In genomic region chr14:67674480-67675218, GRCh38 we compare ENCODE assay signal across 8 cellular contexts. TPM values are rescaled to one million over a fixed set of nuclear protein-coding genes. Genes with fewer than 3 reads are reported as not detected.
DNase-seq lines count a peak whose midpoint lies in the region; ATAC-seq and TF ChIP-seq lines count a peak whose summit lies in the region.

TSS of gene VTI1B (minus strand) at chr14:67674632. CDS start at chr14:67674489, 143 bp downstream.

- H3K27me3 ChIP-seq in PC-9 (ENCODE audit: insufficient read depth, low read depth) (no peaks in the 10 kb centered on the region), esophagus (ENCODE audit: control insufficient read depth in 1 of 2, insufficient read depth in 2 of 2, low read length in 2 of 2) (no peaks in the 10 kb centered on the region), muscle layer of colon (ENCODE audit: control insufficient read depth in 1 of 2, insufficient read depth in 2 of 2, low read length in 2 of 2) (no peaks in the 10 kb centered on the region)

- peak within 1 kb of the TSS; percentile 86 for H3K4me3 Mint-ChIP-seq in activated T-cell treated with anti-CD3 and anti-CD28 coated beads, Interleukin-2, amount 50 U/mL, for 24 hours

- intact Hi-C loops in PC-9 (cut with micrococcal nuclease; ENCODE audit: unreplicated experiment) = loop anchor here (1.0 kb wide), 1 partner anchor 21 kb away; the partner anchor contains the start of gene RDH11

- peaks cover 40% of the 10 kb centered on the region for H4K20me1 ChIP-seq in PC-9 (ENCODE audit: insufficient read depth)

- H3K27ac Mint-ChIP-seq in activated T-cell treated with anti-CD3 and anti-CD28 coated beads, Interleukin-2, amount 50 U/mL, for 24 hours = peak within 1 kb of the TSS; percentile 94

- no TSS peak for BruUV-seq in PC-9 (replicated peaks; lab: Mats Ljungman, UMichigan)

- ATAC-seq in GM21619 (IDR thresholded peaks at IDR 0.05; ENCODE audit: unreplicated experiment) = peak; percentile 83

- TF ChIP-seq RAD21 in Ishikawa (IDR thresholded peaks at IDR 0.05; ENCODE audit: low read depth) = no peak

- CTCF ChIA-PET in PC-9 (lab: Charles Lee) = interaction anchor here (0.6 to 2.0 kb wide), 2 partner anchors 29 to 56 kb away, joined by 3 to 5 read pairs; no protein-coding TSS in a partner anchor

- H3K9me2 ChIP-seq in PC-9 (ENCODE audit: insufficient read depth) = no peaks in the 10 kb centered on the region

- H3K4me3 ChIP-seq in PC-9 (peak within 1 kb of the TSS; percentile 87), esophagus (ENCODE audit: low read depth in 1 of 2, low read length in 2 of 2) (peak within 1 kb of the TSS; percentile 79 to 92), muscle layer of colon (ENCODE audit: low read depth in 1 of 2, low read length in 2 of 2) (peak within 1 kb of the TSS; percentile 73 to 89)

- peaks cover 20% of the 10 kb centered on the region for H3K4me1 ChIP-seq in PC-9 (replicated peaks; ENCODE audit: insufficient read depth)
- H3K4me1 ChIP-seq in esophagus (ENCODE audit: control insufficient read depth in 2 of 2, insufficient read depth in 2 of 2, low read length in 1 of 2) = peaks cover 0 to 6% of the 10 kb centered on the region in 2 donors
- H3K4me1 ChIP-seq in muscle layer of colon (ENCODE audit: insufficient read depth, low read length) = peaks cover 24% of the 10 kb centered on the region

- 0% methylated on average over 85 to 87 of the region's 87 CpGs for WGBS in esophagus, 2 donors

- H3K36me3 Mint-ChIP-seq in activated T-cell treated with anti-CD3 and anti-CD28 coated beads, Interleukin-2, amount 50 U/mL, for 24 hours (ENCODE audit: low read depth) = peaks cover 43% of the 10 kb centered on the region

- DNase-seq in DMS53 treated with DMSO at 0.1 percent for 48 hours (lab: John Stamatoyannopoulos, UW; ENCODE audit: unreplicated experiment) (peak; percentile 39), PC-9 (peak; percentile 66 to 83)
- DNase-seq in activated T-cell treated with anti-CD3 and anti-CD28 coated beads, Interleukin-2, amount 50 U/mL, for 24 hours = peak; percentile 91
- peak; percentile 37 for DNase-seq in stimulated activated CD8-positive, alpha-beta memory T cell treated with anti-CD3 and anti-CD28 coated beads, Interleukin-7, amount 100 ng/mL, for 24 hours (ENCODE audit: low read depth)

- H3K9me3 Mint-ChIP-seq in activated T-cell treated with anti-CD3 and anti-CD28 coated beads, Interleukin-2, amount 50 U/mL, for 24 hours = no peaks in the 10 kb centered on the region

- POLR2A ChIA-PET in PC-9 (lab: Charles Lee; ENCODE audit: unreplicated experiment) = interaction anchor here (0.7 kb wide), 1 partner anchor 75 kb away, joined by 3 read pairs; the partner anchor contains the start of gene PIGH

- no peak for TF ChIP-seq EP300 in Ishikawa (IDR thresholded peaks at IDR 0.05; ENCODE audit: borderline replicate concordance)

- H3K27me3 Mint-ChIP-seq in activated T-cell treated with anti-CD3 and anti-CD28 coated beads, Interleukin-2, amount 50 U/mL, for 24 hours = no peaks in the 10 kb centered on the region

- H3K4me2 ChIP-seq in PC-9 = peak within 1 kb of the TSS; percentile 98

- peaks cover 45% of the 10 kb centered on the region for H3K4me1 Mint-ChIP-seq in activated T-cell treated with anti-CD3 and anti-CD28 coated beads, Interleukin-2, amount 50 U/mL, for 24 hours (ENCODE audit: low read depth)

- peaks cover 57% of the 10 kb centered on the region for H3K79me2 ChIP-seq in PC-9 (ENCODE audit: low read depth)

- H3K9me3 ChIP-seq in PC-9 (ENCODE audit: insufficient read depth, low read depth) (no peaks in the 10 kb centered on the region), esophagus (ENCODE audit: control insufficient read depth in 2 of 2, insufficient read depth in 1 of 2, low read depth in 1 of 2, low read length in 1 of 2) (no peaks in the 10 kb centered on the region), muscle layer of colon (ENCODE audit: low read length) (no peaks in the 10 kb centered on the region)

- H3K36me3 ChIP-seq in PC-9 (ENCODE audit: low read depth) (peaks cover 27% of the 10 kb centered on the region), esophagus (ENCODE audit: control insufficient read depth in 2 of 2, insufficient read depth in 2 of 2, low read length in 1 of 2) (peaks cover 4 to 5% of the 10 kb centered on the region in 2 donors), muscle layer of colon (ENCODE audit: insufficient read depth, low read length) (no peaks in the 10 kb centered on the region)

- peaks cover 36% of the 10 kb centered on the region for H3F3A ChIP-seq in PC-9 (ENCODE audit: insufficient read depth, low read depth)

- no peak; the same call in 1 of the 2 replicates for TF ChIP-seq CTCF in PC-9 (conservative IDR thresholded peaks at IDR 0.05)

- peak within 1 kb of the TSS; percentile 94 for H2AFZ ChIP-seq in PC-9

- peak within 1 kb of the TSS; percentile 41 for H3K9ac ChIP-seq in muscle layer of colon (ENCODE audit: low read length)

- H3K27ac ChIP-seq in PC-9 = peak within 1 kb of the TSS; percentile 79
- peak within 1 kb of the TSS; percentile 93 to 99 for H3K27ac ChIP-seq in esophagus (ENCODE audit: low read depth in 2 of 2, low read length in 1 of 2)
- peak within 1 kb of the TSS; percentile 100 for H3K27ac ChIP-seq in muscle layer of colon (ENCODE audit: low read depth, low read length)

TF ChIP-seq in Ishikawa, 13 proteins besides CTCF, POLR2A, EP300 and RAD21:
- peak; percentile 58 for TF ChIP-seq TAF1 (IDR thresholded peaks at IDR 0.05; ENCODE audit: low read depth)
- TF ChIP-seq MAX (IDR thresholded peaks at IDR 0.05) = peak; percentile 52
- no peak; the same call in 1 of the 2 replicates for TF ChIP-seq CREB1 (IDR thresholded peaks at IDR 0.05; ENCODE audit: low read depth)
- peak; percentile 49; the same call in 1 of the 2 replicates for TF ChIP-seq YY1 (IDR thresholded peaks at IDR 0.05; ENCODE audit: low read depth)
- peak; percentile 21; the same call in 1 of the 2 replicates for TF ChIP-seq TEAD4 (IDR thresholded peaks at IDR 0.05)
- TF ChIP-seq EGR1 (IDR thresholded peaks at IDR 0.05) = no peak
- no peak for TF ChIP-seq TCF12 (IDR thresholded peaks at IDR 0.05; ENCODE audit: low read depth)
- TF ChIP-seq NFIC (IDR thresholded peaks at IDR 0.05) = peak; percentile 56; the same call in 1 of the 2 replicates
- TF ChIP-seq ZBTB7A (IDR thresholded peaks at IDR 0.05; ENCODE audit: low read depth) = peak; percentile 73; the same call in 1 of the 2 replicates

RNA-seq across cellular contexts. Expression of gene VTI1B, which starts in this region (rescaled TPM):
- total RNA-seq in PC-9 (2021) = 131 and 148 TPM in 2 replicates
- 10 to 100 TPM; 57.0 to 58.3 TPM for polyA plus RNA-seq in esophagus

Comparison
In these comparisons a context has a peak if more than half of its experiments do, and no peak if none do; other contexts are left out.
1. Peak in every context shown above with its lines: DNase-seq, ATAC-seq, H3K4me3 ChIP-seq and H3K27ac ChIP-seq.
2. DNase-seq: peak in every context shown above with its lines; median percentile 91 in activated T-cell treated with anti-CD3 and anti-CD28 coated beads, Interleukin-2, amount 50 U/mL, for 24 hours; 74 in PC-9; 39 in DMS53 treated with DMSO at 0.1 percent for 48 hours; 37 in stimulated activated CD8-positive, alpha-beta memory T cell treated with anti-CD3 and anti-CD28 coated beads, Interleukin-7, amount 100 ng/mL, for 24 hours.